ENCODE assay signal across 1 cellular context in genomic region chr3:112610121-112610520, GRCh38.
TF ChIP-seq lines count a peak whose summit lies in the region.

No MANE protein-coding gene starts in this region.

TF ChIP-seq in GM23338, 12 proteins besides CTCF, POLR2A, EP300 and RAD21 (continued from another document):
- no peak for TF ChIP-seq REST (IDR thresholded peaks at IDR 0.05; ENCODE audit: unreplicated experiment)
- TF ChIP-seq NANOG (IDR thresholded peaks at IDR 0.05; ENCODE audit: borderline replicate concordance) = no peak
- no peak for TF ChIP-seq ETS1 (IDR thresholded peaks at IDR 0.05)
- TF ChIP-seq EZH2phosphoT487 (IDR thresholded peaks at IDR 0.05; ENCODE audit: unreplicated experiment) = no peak
- TF ChIP-seq STAT1 (IDR thresholded peaks at IDR 0.05; ENCODE audit: unreplicated experiment) = no peak
- no peak for TF ChIP-seq CREB1 (CRISPR knock-in tag; IDR thresholded peaks at IDR 0.05; ENCODE audit: low read depth)
TF ChIP-seq in GM23338: peak in this region for 0.
